Comparison of ENCODE assay signal across 12 cellular contexts in genomic region chr5:91176288-91177016, GRCh38.
DNase-seq lines count a peak whose midpoint lies in the region; ATAC-seq and TF ChIP-seq lines count a peak whose summit lies in the region.
"Had no signal": no experiment of that assay in that cellular context is flagged by ENCODE, and none has a peak within 500 bp of the region (broad histone marks: within the 10 kb centered on the region; RNA-seq: fewer than 3 reads in every experiment).

No MANE protein-coding gene starts in this region.

- H3K4me1 Mint-ChIP-seq in brain = peaks cover 33% of the 10 kb centered on the region

- no peak overlapping the region for H3K27ac ChIP-seq in esophagus muscularis mucosa (replicated peaks in 1 of 4)
- H3K27ac ChIP-seq: 22Rv1, parathyroid adenoma had no signal

- intact Hi-C loops in mucosa of descending colon (cut with DNase I, micrococcal nuclease) = no loop called here
- intact Hi-C loops in esophagus muscularis mucosa (cut with DNase I) = no loop called here

- DNase-seq in NCI-H1694 treated with DMSO at 0.1 percent for 48 hours (lab: John Stamatoyannopoulos, UW) (peak; percentile 12), NCI-H1694 (lab: John Stamatoyannopoulos, UW) (no peak), HuH-7 (ENCODE audit: low spot score) (peak; percentile 26), mucosa of descending colon (no peak), globus pallidus (ENCODE audit: low spot score) (no peak), esophagus muscularis mucosa (ENCODE audit: extremely low spot score) (no peak)
- DNase-seq: NCI-H2081 had no signal

- H3K9me3 ChIP-seq in mucosa of descending colon = no peaks in the 10 kb centered on the region
- no peaks in the 10 kb centered on the region for H3K9me3 ChIP-seq in esophagus muscularis mucosa

- H3K36me3 ChIP-seq in mucosa of descending colon (ENCODE audit: low read depth) (no peaks in the 10 kb centered on the region), esophagus muscularis mucosa (no peaks in the 10 kb centered on the region)

- WGBS in esophagus muscularis mucosa = 46% methylated on average over 6 of the region's 6 CpGs

- TF ChIP-seq POLR2A in esophagus muscularis mucosa (IDR thresholded peaks at IDR 0.05; ENCODE audit: low read depth) = no peak

- H3K9me3 Mint-ChIP-seq in brain = no peaks in the 10 kb centered on the region
- H3K9me3 Mint-ChIP-seq: activated naive CD4-positive, alpha-beta T cell treated with anti-CD3 and anti-CD28 coated beads, Interleukin-2, amount 50 U/mL, for 72 hours had no signal

- H3K27me3 ChIP-seq in esophagus muscularis mucosa = no peaks in the 10 kb centered on the region

- H3K27me3 Mint-ChIP-seq in brain = peaks cover 5% of the 10 kb centered on the region

- H3K36me3 Mint-ChIP-seq in brain = no peaks in the 10 kb centered on the region
- H3K36me3 Mint-ChIP-seq: activated naive CD4-positive, alpha-beta T cell treated with anti-CD3 and anti-CD28 coated beads, Interleukin-2, amount 50 U/mL, for 72 hours had no signal

- no peaks in the 10 kb centered on the region for H3K4me1 ChIP-seq in mucosa of descending colon (ENCODE audit: low read depth)
- H3K4me1 ChIP-seq in esophagus muscularis mucosa = peaks cover 3 to 48% (median 27%) of the 10 kb centered on the region in 4 donors
- H3K4me1 ChIP-seq: parathyroid adenoma had no signal

- ATAC-seq in mucosa of descending colon (peak; percentile 30), GM21528 (IDR thresholded peaks at IDR 0.05; ENCODE audit: low FRiP score, unreplicated experiment) (no peak)
- ATAC-seq: activated naive CD4-positive, alpha-beta T cell treated with anti-CD3 and anti-CD28 coated beads, Interleukin-2, amount 50 U/mL, for 72 hours had no signal

- H3K27ac Mint-ChIP-seq in brain = peak overlapping the region in 4 of 5 experiments; percentile 12 to 91 (median 77)
- H3K27ac Mint-ChIP-seq: activated naive CD4-positive, alpha-beta T cell treated with anti-CD3 and anti-CD28 coated beads, Interleukin-2, amount 50 U/mL, for 72 hours had no signal

- H3K4me3 ChIP-seq in mucosa of descending colon (no peak overlapping the region), esophagus muscularis mucosa (no peak overlapping the region)

- H3K4me3 Mint-ChIP-seq in brain = peak overlapping the region in 1 of 5 experiments; percentile 6

- no peak for TF ChIP-seq EP300 in esophagus muscularis mucosa (IDR thresholded peaks at IDR 0.05)

- TF ChIP-seq CTCF in brain (conservative IDR thresholded peaks at IDR 0.05) (no peak), mucosa of descending colon (IDR thresholded peaks at IDR 0.05) (no peak), esophagus muscularis mucosa (IDR thresholded peaks at IDR 0.05) (no peak)

Comparison
In these comparisons a context has a peak if more than half of its experiments do, and no peak if none do; other contexts are left out.
1. DNase-seq: peak in NCI-H1694 treated with DMSO at 0.1 percent for 48 hours (single experiment) and HuH-7 (single experiment); none in NCI-H1694 (single experiment), mucosa of descending colon (0 of 3), globus pallidus (single experiment) and esophagus muscularis mucosa (single experiment).